ENCODE assay signal across 1 cellular context in genomic region chr1:31153423-31153822, GRCh38.
TF ChIP-seq lines count a peak whose summit lies in the region.

No MANE protein-coding gene starts in this region.

TF ChIP-seq in IMR-90, 13 proteins besides CTCF, POLR2A, EP300 and RAD21 (continued from another document):
- TF ChIP-seq RFX5 (IDR thresholded peaks at IDR 0.05; ENCODE audit: low read depth, low read length) (no peak), MXI1 (IDR thresholded peaks at IDR 0.05; ENCODE audit: borderline replicate concordance, low read depth, low read length) (no peak), MAZ (IDR thresholded peaks at IDR 0.05; ENCODE audit: borderline replicate concordance, low read depth, low read length) (no peak), SMC3 (IDR thresholded peaks at IDR 0.05; ENCODE audit: low read depth, low read length) (no peak), CHD1 (IDR thresholded peaks at IDR 0.05; ENCODE audit: low read depth, low read length) (no peak), ELK1 (IDR thresholded peaks at IDR 0.05; ENCODE audit: borderline replicate concordance, low read depth, low read length) (no peak)
